8 cellular contexts compared by ENCODE assay signal in genomic region chr10:44974082-44974627, GRCh38. TPM values are rescaled to one million over a fixed set of nuclear protein-coding genes. Genes with fewer than 3 reads are reported as not detected.
A peak's percentile ranks its signal among the peaks of the same experiment; 100 is the strongest.
DNase-seq lines count a peak whose midpoint lies in the region; ATAC-seq and TF ChIP-seq lines count a peak whose summit lies in the region.

No MANE protein-coding gene starts in this region.

- H3K4me1 ChIP-seq in GM23248 (ENCODE audit: insufficient read depth) (peaks cover 21% of the 10 kb centered on the region), left ventricle myocardium inferior (peaks cover 91% of the 10 kb centered on the region), smooth muscle cell (ENCODE audit: low read depth) (peaks cover 14% of the 10 kb centered on the region)

- CTCF ChIA-PET in T-cell (lab: Charles Lee): interaction anchor here (0.8 to 2.0 kb wide), 4 partner anchors 22 to 41 kb away, joined by 3 to 12 read pairs (median 6); no protein-coding TSS in a partner anchor

- H3K79me2 ChIP-seq in GM23248 (ENCODE audit: insufficient read depth) (no peaks in the 10 kb centered on the region), smooth muscle cell (ENCODE audit: low read depth) (no peaks in the 10 kb centered on the region)

- H3K4me3 ChIP-seq in GM23248: peak overlapping the region; percentile 75
- H3K4me3 ChIP-seq in left ventricle myocardium inferior: peak overlapping the region; percentile 90
- H3K4me3 ChIP-seq in smooth muscle cell: peak overlapping the region; percentile 50

- no peaks in the 10 kb centered on the region for H3K9me3 ChIP-seq in GM23248 (ENCODE audit: low read depth)
- H3K9me3 ChIP-seq in left ventricle myocardium inferior (replicated peaks): no peaks in the 10 kb centered on the region
- no peaks in the 10 kb centered on the region for H3K9me3 ChIP-seq in smooth muscle cell (replicated peaks; ENCODE audit: low read depth)

- WGBS in GM23248 (ENCODE audit: low coverage in 1 of 2, low lambda C conversion rate in 2 of 2, missing lambda C conversion rate in 2 of 2), 2 experiments: 17 to 46% methylated on average over 2 to 7 of the region's 7 CpGs
- WGBS in smooth muscle cell (ENCODE audit: low lambda C conversion rate): 53% methylated on average over 7 of the region's 7 CpGs

- in situ Hi-C loops in GM23248 (cut with MboI): no loop called here

- H2AFZ ChIP-seq in GM23248 (peak overlapping the region; percentile 96), smooth muscle cell (ENCODE audit: low read depth) (peak overlapping the region; percentile 93)

- no peaks in the 10 kb centered on the region for H4K20me1 ChIP-seq in GM23248 (ENCODE audit: insufficient read depth)
- H4K20me1 ChIP-seq in smooth muscle cell (ENCODE audit: low read depth): no peaks in the 10 kb centered on the region

- no peaks in the 10 kb centered on the region for H3K27me3 Mint-ChIP-seq in T-cell

- H3K9ac ChIP-seq in GM23248: peak overlapping the region; percentile 82
- H3K9ac ChIP-seq in smooth muscle cell (ENCODE audit: low read depth): peak overlapping the region; percentile 73

- no peaks in the 10 kb centered on the region for H3F3A ChIP-seq in GM23248 (ENCODE audit: insufficient read depth)
- H3F3A ChIP-seq in smooth muscle cell (ENCODE audit: low read depth): peaks cover 6% of the 10 kb centered on the region

- peak overlapping the region; percentile 37; the same call in 1 of the 2 replicates for H3K27ac ChIP-seq in GM23248
- peak overlapping the region; percentile 96 for H3K27ac ChIP-seq in left ventricle myocardium inferior (replicated peaks)
- peak overlapping the region; percentile 56 for H3K27ac ChIP-seq in smooth muscle cell (ENCODE audit: low read depth)

- DNase-seq in GM23248 (no peak), T-cell (no peak), left ventricle myocardium inferior (no peak), smooth muscle cell (lab: John Stamatoyannopoulos, UW; ENCODE audit: unreplicated experiment) (no peak), NCI-H2081 treated with DMSO at 0.1 percent for 48 hours (lab: John Stamatoyannopoulos, UW) (no peak), NCI-H82 treated with DMSO at 0.1 percent for 48 hours (lab: John Stamatoyannopoulos, UW; ENCODE audit: unreplicated experiment) (no peak)

- H3K27ac Mint-ChIP-seq in T-cell: no peak overlapping the region

- peak overlapping the region; percentile 67 to 72 (median 67) for H3K4me3 Mint-ChIP-seq in T-cell

- intact Hi-C loops in left ventricle myocardium inferior (cut with micrococcal nuclease): no loop called here

- POLR2A ChIA-PET in T-cell (lab: Charles Lee): no interaction called here

- H3K36me3 ChIP-seq in GM23248 (ENCODE audit: low read depth) (no peaks in the 10 kb centered on the region), left ventricle myocardium inferior (peaks cover 69% of the 10 kb centered on the region), smooth muscle cell (ENCODE audit: low read depth) (no peaks in the 10 kb centered on the region)

- peak overlapping the region; percentile 80 for H3K4me2 ChIP-seq in GM23248 (ENCODE audit: unreplicated experiment)
- peak overlapping the region; percentile 90 for H3K4me2 ChIP-seq in smooth muscle cell

- TF ChIP-seq CTCF in left ventricle myocardium inferior (IDR thresholded peaks at IDR 0.05; ENCODE audit: borderline replicate concordance) (no peak), smooth muscle cell (IDR thresholded peaks at IDR 0.05; ENCODE audit: borderline replicate concordance, insufficient read depth, poor library complexity, severe bottlenecking) (no peak)

- H3K36me3 Mint-ChIP-seq in T-cell: no peaks in the 10 kb centered on the region

- no peaks in the 10 kb centered on the region for H3K27me3 ChIP-seq in GM23248 (replicated peaks; ENCODE audit: insufficient read depth)
- H3K27me3 ChIP-seq in left ventricle myocardium inferior (ENCODE audit: low read depth): no peaks in the 10 kb centered on the region
- no peaks in the 10 kb centered on the region for H3K27me3 ChIP-seq in smooth muscle cell (ENCODE audit: low read depth)

- H3K4me1 Mint-ChIP-seq in T-cell: peaks cover 11 to 25% (median 13%) of the 10 kb centered on the region in 3 donors

- no peak for ATAC-seq in T-cell (replicated peaks in 1 of 4)
- ATAC-seq in HG03520 (IDR thresholded peaks at IDR 0.05; ENCODE audit: unreplicated experiment): no peak
- no peak for ATAC-seq in GM19035 (IDR thresholded peaks at IDR 0.05; ENCODE audit: unreplicated experiment)

- no peaks in the 10 kb centered on the region for H3K9me3 Mint-ChIP-seq in T-cell

- H3K9me2 ChIP-seq in GM23248 (ENCODE audit: insufficient read depth): no peaks in the 10 kb centered on the region

RNA-seq across cellular contexts. Expression of gene DEPP1, which starts 4.5 kb away (rescaled TPM):
- 7.0 and 10.1 TPM in 2 replicates for total RNA-seq in GM23248 (2014; rRNA removed; shearing (Covaris generic))
- polyA plus RNA-seq in GM23248 (2016; fragmentation: Nextera tagmentation; extraction: Ambion mirVana): 10.2 and 13.8 TPM in 2 replicates
- under 1 TPM in 3 of 5 donors, not detected in 2; 0.30 to 0.66 (median 0.35) TPM for total RNA-seq in T-cell
- total RNA-seq in left ventricle myocardium inferior: 27.5 TPM
- 10.1 and 13.2 TPM in 2 replicates for total RNA-seq in smooth muscle cell
- polyA plus RNA-seq in smooth muscle cell: 12.9 and 18.8 TPM in 2 replicates

RNA-seq across cellular contexts. Expression of gene RASSF4, which starts 14.6 kb away (rescaled TPM):
- total RNA-seq in GM23248 (2014; rRNA removed; shearing (Covaris generic)): 1.0 and 2.1 TPM in 2 replicates
- polyA plus RNA-seq in GM23248 (2016; fragmentation: Nextera tagmentation; extraction: Ambion mirVana): 2.3 and 2.9 TPM in 2 replicates
- total RNA-seq in T-cell: 1 to 10 TPM in 4 of 5 donors, under 1 TPM in 1; 0.55 to 2.8 (median 1.7) TPM
- 103 TPM for total RNA-seq in left ventricle myocardium inferior
- total RNA-seq in smooth muscle cell: 6.5 and 8.3 TPM in 2 replicates
- polyA plus RNA-seq in smooth muscle cell: 13.0 and 14.8 TPM in 2 replicates

RNA-seq across cellular contexts. Expression of gene ZNF22, which starts 26.6 kb away (rescaled TPM):
- 14.0 and 15.5 TPM in 2 replicates for total RNA-seq in GM23248 (2014; rRNA removed; shearing (Covaris generic))
- polyA plus RNA-seq in GM23248 (2016; fragmentation: Nextera tagmentation; extraction: Ambion mirVana): 16.7 and 17.3 TPM in 2 replicates
- total RNA-seq in T-cell: 10 to 100 TPM; 18.4 to 27.5 (median 21.1) TPM
- total RNA-seq in left ventricle myocardium inferior: 14.2 TPM
- total RNA-seq in smooth muscle cell: 38.9 and 42.6 TPM in 2 replicates
- 30.7 and 31.3 TPM in 2 replicates for polyA plus RNA-seq in smooth muscle cell

Comparison
In these comparisons a context has a peak if more than half of its experiments do, and no peak if none do; other contexts are left out.
1. H3K27ac ChIP-seq: peak in every context shown above with its lines; median percentile 96 in left ventricle myocardium inferior; 56 in smooth muscle cell; 37 in GM23248.
2. RNA of gene RASSF4, which starts 14.6 kb away (total RNA-seq): 103 TPM in left ventricle myocardium inferior (single experiment); 6.5 to 8.3 TPM in smooth muscle cell, 1.0 to 2.1 TPM in GM23248 and 0.55 to 2.8 TPM in T-cell; every median in the first group is over 10 times any median in the second.
3. Peak in every context shown above with its lines, with median percentiles within 50 percentile points of each other: H3K4me3 ChIP-seq.